ENCODE assay signal across 1 cellular context in genomic region chr20:62446398-62446985, GRCh38.
TF ChIP-seq lines count a peak whose summit lies in the region.

No MANE protein-coding gene starts in this region.

TF ChIP-seq in HepG2, 621 proteins besides CTCF, POLR2A, EP300 and RAD21:
- no peak for TF ChIP-seq KLF6 (CRISPR knock-in tag; IDR thresholded peaks at IDR 0.05)
- TF ChIP-seq MAFF (IDR thresholded peaks at IDR 0.05; ENCODE audit: low read depth, low read length), result peak; percentile 61
- no peak for TF ChIP-seq ZIK1 (CRISPR knock-in tag; IDR thresholded peaks at IDR 0.05; ENCODE audit: borderline replicate concordance, low read depth)
- peak; percentile 73 to 76 for TF ChIP-seq MAFK (conservative IDR thresholded peaks at IDR 0.05 in 1 of 2, IDR thresholded peaks at IDR 0.05 in 1 of 2; ENCODE audit: low read length in 2 of 2)
